In the genomic region with DNA sequence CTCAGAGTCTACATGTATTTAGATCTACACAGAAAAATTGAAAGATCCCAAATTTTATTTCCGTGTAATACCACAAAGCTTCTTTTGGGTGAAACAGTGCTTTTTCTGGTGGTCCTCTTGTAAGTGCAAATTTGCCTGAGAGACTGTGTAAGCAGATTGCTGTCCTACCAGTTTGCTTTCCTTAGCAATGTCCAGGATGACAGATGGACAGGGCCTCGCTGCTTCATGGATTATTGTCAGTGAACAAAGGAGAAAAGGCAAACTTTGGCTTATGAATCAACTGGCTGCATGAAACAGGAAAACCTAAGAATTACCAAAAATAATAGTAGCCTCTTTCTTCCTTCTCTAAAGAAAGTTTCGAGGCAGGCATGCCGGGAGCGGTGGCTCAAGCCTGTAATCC, we compare ENCODE assay signal across 20 cellular contexts.
"Had no signal": no experiment of that assay in that cellular context is flagged by ENCODE, and none has a peak within 500 bp of the region (broad histone marks: within the 10 kb centered on the region; RNA-seq: fewer than 3 reads in every experiment).

No MANE protein-coding gene starts in this region.

- H3K27ac Mint-ChIP-seq: IgD-negative memory B cell had no signal

- DNase-seq: NCI-H1092 treated with DMSO at 0.1 percent for 48 hours, NCI-H1436, NCI-H187, NCI-H2029, NCI-H2081 treated with DMSO at 0.1 percent for 48 hours, NCI-H2171, NCI-H226, NCI-H510A, NCI-H524 treated with DMSO at 0.1 percent for 48 hours, NCI-H69, PC-3, SHP77, SK-N-SH, SW 1271 had no signal

- H3K4me3 ChIP-seq: K562 had no signal

- H3K4me2 ChIP-seq: KMS-11, SK-N-SH had no signal

- ATAC-seq: K562, Panc1, PC-3 had no signal

- H3K27ac ChIP-seq: HL-60, KMS-11, RWPE1 had no signal

- H3K9me2 ChIP-seq: SK-N-SH had no signal

- H3K27me3 Mint-ChIP-seq: IgD-negative memory B cell had no signal
